ENCODE assay signal across 22 cellular contexts in genomic region chr2:145677371-145677770, GRCh38.
DNase-seq lines count a peak whose midpoint lies in the region; ATAC-seq, FAIRE-seq and TF ChIP-seq lines count a peak whose summit lies in the region.
"Had no signal": no experiment of that assay in that cellular context is flagged by ENCODE, and none has a peak within 500 bp of the region (broad histone marks: within the 10 kb centered on the region; RNA-seq: fewer than 3 reads in every experiment).

No MANE protein-coding gene starts in this region.

- no peaks in the 10 kb centered on the region for H3K4me1 ChIP-seq in A549
- H3K4me1 ChIP-seq in GM23338 (ENCODE audit: insufficient read depth), result no peaks in the 10 kb centered on the region
- no peaks in the 10 kb centered on the region for H3K4me1 ChIP-seq in esophagus muscularis mucosa
- H3K4me1 ChIP-seq: BE2C, Caco-2 had no signal

- in situ Hi-C loops in G401 (cut with HindIII; ENCODE audit: low sequenced_read_pairs), result no loop called here

- H3K36me3 ChIP-seq in GM23338 (ENCODE audit: insufficient read depth) (no peaks in the 10 kb centered on the region), esophagus muscularis mucosa (no peaks in the 10 kb centered on the region)
- H3K36me3 ChIP-seq: BE2C had no signal

- ATAC-seq in A549, result no peak
- no peak for ATAC-seq in GM23338

- peaks cover 10% of the 10 kb centered on the region for H3K9me2 ChIP-seq in GM23338 (ENCODE audit: insufficient read depth)

- no peak for TF ChIP-seq EP300 in A549 (IDR thresholded peaks at IDR 0.05)
- no peak for TF ChIP-seq EP300 in esophagus muscularis mucosa (IDR thresholded peaks at IDR 0.05)

- POLR2A ChIA-PET in A549 (lab: Yijun Ruan, JAX), result no interaction called here

- no peak for DNase-seq in A549 (ENCODE audit: low read depth in 1 of 2, low spot score in 1 of 2)
- DNase-seq in GM23338 (ENCODE audit: low spot score), result no peak
- peak; percentile 18 for DNase-seq in OCI-M1 (lab: John Stamatoyannopoulos, UW)
- no peak for DNase-seq in T1000 (lab: John Stamatoyannopoulos, UW)
- DNase-seq in G401 (ENCODE audit: low spot score), result no peak
- no peak for DNase-seq in esophagus muscularis mucosa (ENCODE audit: extremely low spot score)
- no peak for DNase-seq in HFFc6
- DNase-seq: 8988T; BE2C; C1 segment of cervical spinal cord; Caco-2; CD4-positive, alpha-beta T cell; GDM1; HCEC 1CT; KG1 had no signal

- no peaks in the 10 kb centered on the region for H3K9me3 Mint-ChIP-seq in GM23338
- H3K9me3 Mint-ChIP-seq in dendritic cell treated with granulocyte-macrophage colony-stimulating factor and Interleukin-4, amounts not matched to agents 40 ng/mL and 50 ng/mL, for 4 days, result peaks cover 19% of the 10 kb centered on the region
- no peaks in the 10 kb centered on the region for H3K9me3 Mint-ChIP-seq in HFFc6
- H3K9me3 Mint-ChIP-seq: CD4-positive, alpha-beta T cell; IgD-negative memory B cell had no signal

- no peak overlapping the region for H3K27ac Mint-ChIP-seq in GM23338
- H3K27ac Mint-ChIP-seq in dendritic cell treated with granulocyte-macrophage colony-stimulating factor and Interleukin-4, amounts not matched to agents 40 ng/mL and 50 ng/mL, for 4 days, result peak overlapping the region; percentile 67
- H3K27ac Mint-ChIP-seq in HFFc6, result no peak overlapping the region
- H3K27ac Mint-ChIP-seq: CD4-positive, alpha-beta T cell; IgD-negative memory B cell had no signal

- 77% methylated on average over 2 of the region's 2 CpGs for WGBS in A549 (ENCODE audit: missing lambda C conversion rate)
- WGBS in esophagus muscularis mucosa, result 85% methylated on average over 2 of the region's 2 CpGs

- H3K9me3 ChIP-seq in A549 (no peaks in the 10 kb centered on the region), esophagus muscularis mucosa (no peaks in the 10 kb centered on the region)
- H3K9me3 ChIP-seq: BE2C had no signal

- no peaks in the 10 kb centered on the region for H3F3A ChIP-seq in GM23338 (replicated peaks; ENCODE audit: low read depth)

- H3K4me3 ChIP-seq in A549, result no peak overlapping the region
- no peak overlapping the region for H3K4me3 ChIP-seq in GM23338
- H3K4me3 ChIP-seq in esophagus muscularis mucosa, result no peak overlapping the region

- no peaks in the 10 kb centered on the region for H3K4me1 Mint-ChIP-seq in GM23338
- peaks cover 26% of the 10 kb centered on the region for H3K4me1 Mint-ChIP-seq in dendritic cell treated with granulocyte-macrophage colony-stimulating factor and Interleukin-4, amounts not matched to agents 40 ng/mL and 50 ng/mL, for 4 days (ENCODE audit: low read depth)
- peaks cover 1% of the 10 kb centered on the region for H3K4me1 Mint-ChIP-seq in HFFc6 (ENCODE audit: low read depth)

- no peaks in the 10 kb centered on the region for H3K79me2 ChIP-seq in GM23338 (replicated peaks; ENCODE audit: insufficient read depth)

- H2AFZ ChIP-seq in GM23338, result peak overlapping the region; percentile 75; the same call in 1 of the 2 replicates

- FAIRE-seq in A549 (lab: Jason Lieb, UNC), result no peak
- FAIRE-seq: D721Med, GM12892, GM18507, H54 had no signal

- H3K27me3 ChIP-seq in GM23338 (ENCODE audit: insufficient read depth) (no peaks in the 10 kb centered on the region), esophagus muscularis mucosa (no peaks in the 10 kb centered on the region)
- H3K27me3 ChIP-seq: BE2C had no signal

- H3K27me3 Mint-ChIP-seq in GM23338 (ENCODE audit: insufficient read depth, low read depth, poor library complexity), result peaks cover 3% of the 10 kb centered on the region
- no peaks in the 10 kb centered on the region for H3K27me3 Mint-ChIP-seq in dendritic cell treated with granulocyte-macrophage colony-stimulating factor and Interleukin-4, amounts not matched to agents 40 ng/mL and 50 ng/mL, for 4 days
- H3K27me3 Mint-ChIP-seq in HFFc6 (ENCODE audit: insufficient read depth), result no peaks in the 10 kb centered on the region
- H3K27me3 Mint-ChIP-seq: CD4-positive, alpha-beta T cell; IgD-negative memory B cell had no signal

- H3K36me3 Mint-ChIP-seq in GM23338 (ENCODE audit: low read depth), result peaks cover 3% of the 10 kb centered on the region; the same call in 1 of the 3 replicates
- H3K36me3 Mint-ChIP-seq in dendritic cell treated with granulocyte-macrophage colony-stimulating factor and Interleukin-4, amounts not matched to agents 40 ng/mL and 50 ng/mL, for 4 days (ENCODE audit: low read depth), result no peaks in the 10 kb centered on the region
- H3K36me3 Mint-ChIP-seq in HFFc6 (ENCODE audit: low read depth), result no peaks in the 10 kb centered on the region

- TF ChIP-seq POLR2A in A549 (IDR thresholded peaks at IDR 0.05; ENCODE audit: low read length) (no peak), esophagus muscularis mucosa (IDR thresholded peaks at IDR 0.05; ENCODE audit: low read depth) (no peak)

- H3K4me3 Mint-ChIP-seq in GM23338, result no peak overlapping the region
- no peak overlapping the region for H3K4me3 Mint-ChIP-seq in dendritic cell treated with granulocyte-macrophage colony-stimulating factor and Interleukin-4, amounts not matched to agents 40 ng/mL and 50 ng/mL, for 4 days
- H3K4me3 Mint-ChIP-seq in HFFc6, result no peak overlapping the region
- H3K4me3 Mint-ChIP-seq: CD4-positive, alpha-beta T cell; IgD-negative memory B cell had no signal

- TF ChIP-seq CTCF in A549 (IDR thresholded peaks at IDR 0.05), result no peak
- TF ChIP-seq CTCF in GM23338 (conservative IDR thresholded peaks at IDR 0.05; ENCODE audit: low read depth in 2 of 2), result no peak
- no peak for TF ChIP-seq CTCF in esophagus muscularis mucosa (IDR thresholded peaks at IDR 0.05)
- TF ChIP-seq CTCF in HFFc6 (IDR thresholded peaks at IDR 0.05), result no peak

- H3K27ac ChIP-seq in A549, result no peak overlapping the region
- no peak overlapping the region for H3K27ac ChIP-seq in GM23338 (ENCODE audit: low read depth)
- H3K27ac ChIP-seq in esophagus muscularis mucosa (replicated peaks in 1 of 4), result no peak overlapping the region
- H3K27ac ChIP-seq: HL-60 had no signal

- no peaks in the 10 kb centered on the region for H4K20me1 ChIP-seq in GM23338 (replicated peaks; ENCODE audit: insufficient read depth)

- no peak for TF ChIP-seq RAD21 in A549 (conservative IDR thresholded peaks at IDR 0.05 in 1 of 2, IDR thresholded peaks at IDR 0.05 in 1 of 2)

- H3K4me2 ChIP-seq in A549 (no peak overlapping the region), GM23338 (no peak overlapping the region)

- CTCF ChIA-PET in A549 (lab: Yijun Ruan, JAX), result no interaction called here

- intact Hi-C loops in dendritic cell treated with granulocyte-macrophage colony-stimulating factor and Interleukin-4, amounts not matched to agents 40 ng/mL and 50 ng/mL, for 4 days (cut with micrococcal nuclease), result no loop called here
- intact Hi-C loops in esophagus muscularis mucosa (cut with DNase I), result no loop called here

TF ChIP-seq in A549, 52 proteins besides CTCF, POLR2A, EP300 and RAD21:
- peak; percentile 50 for TF ChIP-seq MAFK (IDR thresholded peaks at IDR 0.05; ENCODE audit: partially characterized antibody)
- no peak for TF ChIP-seq CEBPB (IDR thresholded peaks at IDR 0.05)
